Comparison of ENCODE assay signal across 1 cellular context in the genomic region with DNA sequence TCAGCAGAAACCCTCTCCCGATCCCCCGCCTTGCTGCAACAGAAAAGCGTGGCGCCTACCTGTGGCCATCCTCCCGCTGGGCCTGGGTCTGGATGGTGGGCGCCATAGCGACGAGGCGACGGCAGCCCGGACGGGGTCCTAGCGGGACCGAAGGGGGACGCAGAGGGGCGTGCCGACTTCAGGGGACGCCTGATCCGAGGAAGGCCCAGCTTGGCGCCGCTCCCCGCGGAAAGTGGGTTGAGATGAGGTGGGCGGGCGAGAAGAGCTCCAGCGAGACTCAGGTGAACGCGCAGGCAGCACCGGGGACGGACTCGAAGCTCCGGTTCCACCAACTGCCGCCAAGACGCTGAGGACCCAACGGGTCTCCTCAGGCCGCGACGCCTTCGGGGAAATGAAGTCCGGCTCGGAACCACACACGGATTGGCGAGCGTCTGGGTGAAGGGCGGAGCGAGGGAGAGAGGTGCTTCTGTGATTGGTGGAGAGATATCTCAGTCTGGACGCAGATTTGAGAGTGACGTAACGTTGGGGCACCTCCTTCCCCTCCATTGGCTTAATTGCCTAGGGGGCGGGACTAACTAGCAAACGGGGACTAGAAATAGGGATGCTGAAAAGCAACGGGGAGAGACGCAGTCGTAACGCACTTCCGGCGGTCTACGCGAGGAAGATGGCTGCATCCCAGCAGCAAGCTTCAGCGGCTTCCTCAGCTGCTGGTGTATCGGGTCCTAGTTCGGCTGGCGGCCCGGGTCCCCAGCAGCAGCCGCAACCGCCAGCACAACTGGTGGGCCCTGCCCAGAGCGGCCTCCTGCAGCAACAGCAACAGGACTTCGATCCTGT.
TF ChIP-seq lines count a peak whose summit lies in the region.

A gene with protein sequence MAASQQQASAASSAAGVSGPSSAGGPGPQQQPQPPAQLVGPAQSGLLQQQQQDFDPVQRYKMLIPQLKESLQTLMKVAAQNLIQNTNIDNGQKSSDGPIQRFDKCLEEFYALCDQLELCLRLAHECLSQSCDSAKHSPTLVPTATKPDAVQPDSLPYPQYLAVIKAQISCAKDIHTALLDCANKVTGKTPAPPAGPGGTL (plus strand): TSS at position 620 of the 834 bp plus-strand sequence. CDS start 45 bp downstream, at position 665.
Gene PAF1 (minus strand): TSS at position 348 of the 834 bp plus-strand sequence. CDS start 242 bp downstream, at position 106.

TF ChIP-seq in HepG2, 621 proteins besides CTCF, POLR2A, EP300 and RAD21 (continued from another document and continues in another):
- TF ChIP-seq IRF2 (CRISPR knock-in tag; IDR thresholded peaks at IDR 0.05) (peak; percentile 67; the same call in 1 of the 2 replicates), KLF13 (CRISPR knock-in tag; IDR thresholded peaks at IDR 0.05) (no peak), ZNF12 (CRISPR knock-in tag; IDR thresholded peaks at IDR 0.05) (no peak), ZNF432 (CRISPR knock-in tag; IDR thresholded peaks at IDR 0.05; ENCODE audit: borderline replicate concordance) (no peak), ZSCAN9 (CRISPR knock-in tag; IDR thresholded peaks at IDR 0.05; ENCODE audit: borderline replicate concordance) (peak; percentile 19; the same call in 1 of the 2 replicates), NFYB (CRISPR knock-in tag; IDR thresholded peaks at IDR 0.05) (peak; percentile 95), MEIS2 (CRISPR knock-in tag; IDR thresholded peaks at IDR 0.05) (peak; percentile 41; the same call in 1 of the 2 replicates), KLF12 (CRISPR knock-in tag; IDR thresholded peaks at IDR 0.05; ENCODE audit: borderline replicate concordance) (peak; percentile 84; the same call in 1 of the 2 replicates), ZNF446 (CRISPR knock-in tag; IDR thresholded peaks at IDR 0.05) (no peak), CBX5 (CRISPR knock-in tag; IDR thresholded peaks at IDR 0.05; ENCODE audit: borderline replicate concordance) (no peak), RFXANK (CRISPR knock-in tag; IDR thresholded peaks at IDR 0.05) (0 out of 2 replicates have a peak, but pooled peaks have one; percentile 59), ZFX (CRISPR knock-in tag; IDR thresholded peaks at IDR 0.05; ENCODE audit: low read depth) (peak; percentile 80), HOXD1 (CRISPR knock-in tag; IDR thresholded peaks at IDR 0.05) (peak; percentile 83), TOPORS (CRISPR knock-in tag; IDR thresholded peaks at IDR 0.05) (0 out of 2 replicates have a peak, but pooled peaks have one; percentile 41), ZNF34 (CRISPR knock-in tag; IDR thresholded peaks at IDR 0.05; ENCODE audit: borderline replicate concordance) (peak; percentile 30; the same call in 1 of the 2 replicates), PRDM10 (CRISPR knock-in tag; IDR thresholded peaks at IDR 0.05; ENCODE audit: low read depth) (0 out of 2 replicates have a peak, but pooled peaks have one; percentile 43), ZNF619 (CRISPR knock-in tag; IDR thresholded peaks at IDR 0.05) (peak; percentile 90), ZNF83 (CRISPR knock-in tag; IDR thresholded peaks at IDR 0.05; ENCODE audit: borderline replicate concordance) (0 out of 2 replicates have a peak, but pooled peaks have one; percentile 59), ZNF256 (CRISPR knock-in tag; conservative IDR thresholded peaks at IDR 0.05) (0 out of 2 replicates have a peak, but pooled peaks have one; percentile 54), SMARCC2 (IDR thresholded peaks at IDR 0.05) (no peak), ZFY (CRISPR knock-in tag; IDR thresholded peaks at IDR 0.05) (peak; percentile 87), PAX8 (CRISPR knock-in tag; IDR thresholded peaks at IDR 0.05; ENCODE audit: borderline replicate concordance) (peak; percentile 59; the same call in 1 of the 2 replicates), ZNF501 (CRISPR knock-in tag; IDR thresholded peaks at IDR 0.05) (peak; percentile 77), ZNF451 (CRISPR knock-in tag; IDR thresholded peaks at IDR 0.05) (no peak), CC2D1A (CRISPR knock-in tag; IDR thresholded peaks at IDR 0.05) (no peak), TCF7 (IDR thresholded peaks at IDR 0.05; ENCODE audit: low read depth) (no peak), DR1 (CRISPR knock-in tag; IDR thresholded peaks at IDR 0.05) (peak; percentile 99), GABPA (IDR thresholded peaks at IDR 0.05; ENCODE audit: low read depth, low read length) (peak; percentile 68), GABPA (CRISPR knock-in tag; IDR thresholded peaks at IDR 0.05; ENCODE audit: low read depth) (peak; percentile 94), ZSCAN21 (CRISPR knock-in tag; IDR thresholded peaks at IDR 0.05; ENCODE audit: borderline replicate concordance) (0 out of 2 replicates have a peak, but pooled peaks have one; percentile 7), ZSCAN20 (CRISPR knock-in tag; IDR thresholded peaks at IDR 0.05; ENCODE audit: borderline replicate concordance) (0 out of 2 replicates have a peak, but pooled peaks have one; percentile 35), NCOA1 (CRISPR knock-in tag; IDR thresholded peaks at IDR 0.05) (no peak; the same call in 1 of the 2 replicates), ZSCAN31 (CRISPR knock-in tag; IDR thresholded peaks at IDR 0.05; ENCODE audit: low read depth) (peak; percentile 83), ZNF367 (CRISPR knock-in tag; IDR thresholded peaks at IDR 0.05; ENCODE audit: borderline replicate concordance) (peak; percentile 78; the same call in 1 of the 2 replicates), EED (CRISPR knock-in tag; IDR thresholded peaks at IDR 0.05) (peak; percentile 91; the same call in 1 of the 2 replicates), MAZ (IDR thresholded peaks at IDR 0.05; ENCODE audit: borderline replicate concordance, low read depth, low read length) (no peak), MAZ (CRISPR knock-in tag; IDR thresholded peaks at IDR 0.05; ENCODE audit: low read depth) (peak; percentile 91), DMAP1 (CRISPR knock-in tag; IDR thresholded peaks at IDR 0.05) (peak; percentile 83), ZNF138 (CRISPR knock-in tag; IDR thresholded peaks at IDR 0.05; ENCODE audit: low read depth) (peak; percentile 70; the same call in 1 of the 2 replicates), ZNF430 (CRISPR knock-in tag; IDR thresholded peaks at IDR 0.05) (peak; percentile 66; the same call in 1 of the 2 replicates), AKAP8 (CRISPR knock-in tag; IDR thresholded peaks at IDR 0.05) (peak; percentile 83; the same call in 1 of the 2 replicates)
- TF ChIP-seq, protein P1, sequence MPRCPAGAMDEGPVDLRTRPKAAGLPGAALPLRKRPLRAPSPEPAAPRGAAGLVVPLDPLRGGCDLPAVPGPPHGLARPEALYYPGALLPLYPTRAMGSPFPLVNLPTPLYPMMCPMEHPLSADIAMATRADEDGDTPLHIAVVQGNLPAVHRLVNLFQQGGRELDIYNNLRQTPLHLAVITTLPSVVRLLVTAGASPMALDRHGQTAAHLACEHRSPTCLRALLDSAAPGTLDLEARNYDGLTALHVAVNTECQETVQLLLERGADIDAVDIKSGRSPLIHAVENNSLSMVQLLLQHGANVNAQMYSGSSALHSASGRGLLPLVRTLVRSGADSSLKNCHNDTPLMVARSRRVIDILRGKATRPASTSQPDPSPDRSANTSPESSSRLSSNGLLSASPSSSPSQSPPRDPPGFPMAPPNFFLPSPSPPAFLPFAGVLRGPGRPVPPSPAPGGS (CRISPR knock-in tag; IDR thresholded peaks at IDR 0.05) = no peak
- TF ChIP-seq, protein P2, sequence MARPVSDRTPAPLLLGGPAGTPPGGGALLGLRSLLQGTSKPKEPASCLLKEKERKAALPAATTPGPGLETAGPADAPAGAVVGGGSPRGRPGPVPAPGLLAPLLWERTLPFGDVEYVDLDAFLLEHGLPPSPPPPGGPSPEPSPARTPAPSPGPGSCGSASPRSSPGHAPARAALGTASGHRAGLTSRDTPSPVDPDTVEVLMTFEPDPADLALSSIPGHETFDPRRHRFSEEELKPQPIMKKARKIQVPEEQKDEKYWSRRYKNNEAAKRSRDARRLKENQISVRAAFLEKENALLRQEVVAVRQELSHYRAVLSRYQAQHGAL (CRISPR knock-in tag; IDR thresholded peaks at IDR 0.05; ENCODE audit: not compliant biosample characterization) = no peak
- TF ChIP-seq, protein P3, sequence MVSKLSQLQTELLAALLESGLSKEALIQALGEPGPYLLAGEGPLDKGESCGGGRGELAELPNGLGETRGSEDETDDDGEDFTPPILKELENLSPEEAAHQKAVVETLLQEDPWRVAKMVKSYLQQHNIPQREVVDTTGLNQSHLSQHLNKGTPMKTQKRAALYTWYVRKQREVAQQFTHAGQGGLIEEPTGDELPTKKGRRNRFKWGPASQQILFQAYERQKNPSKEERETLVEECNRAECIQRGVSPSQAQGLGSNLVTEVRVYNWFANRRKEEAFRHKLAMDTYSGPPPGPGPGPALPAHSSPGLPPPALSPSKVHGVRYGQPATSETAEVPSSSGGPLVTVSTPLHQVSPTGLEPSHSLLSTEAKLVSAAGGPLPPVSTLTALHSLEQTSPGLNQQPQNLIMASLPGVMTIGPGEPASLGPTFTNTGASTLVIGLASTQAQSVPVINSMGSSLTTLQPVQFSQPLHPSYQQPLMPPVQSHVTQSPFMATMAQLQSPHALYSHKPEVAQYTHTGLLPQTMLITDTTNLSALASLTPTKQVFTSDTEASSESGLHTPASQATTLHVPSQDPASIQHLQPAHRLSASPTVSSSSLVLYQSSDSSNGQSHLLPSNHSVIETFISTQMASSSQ (IDR thresholded peaks at IDR 0.05; ENCODE audit: low read depth) = no peak
- TF ChIP-seq, protein P3 (CRISPR knock-in tag; IDR thresholded peaks at IDR 0.05; ENCODE audit: borderline replicate concordance) = peak; percentile 79
- TF ChIP-seq, protein P4, sequence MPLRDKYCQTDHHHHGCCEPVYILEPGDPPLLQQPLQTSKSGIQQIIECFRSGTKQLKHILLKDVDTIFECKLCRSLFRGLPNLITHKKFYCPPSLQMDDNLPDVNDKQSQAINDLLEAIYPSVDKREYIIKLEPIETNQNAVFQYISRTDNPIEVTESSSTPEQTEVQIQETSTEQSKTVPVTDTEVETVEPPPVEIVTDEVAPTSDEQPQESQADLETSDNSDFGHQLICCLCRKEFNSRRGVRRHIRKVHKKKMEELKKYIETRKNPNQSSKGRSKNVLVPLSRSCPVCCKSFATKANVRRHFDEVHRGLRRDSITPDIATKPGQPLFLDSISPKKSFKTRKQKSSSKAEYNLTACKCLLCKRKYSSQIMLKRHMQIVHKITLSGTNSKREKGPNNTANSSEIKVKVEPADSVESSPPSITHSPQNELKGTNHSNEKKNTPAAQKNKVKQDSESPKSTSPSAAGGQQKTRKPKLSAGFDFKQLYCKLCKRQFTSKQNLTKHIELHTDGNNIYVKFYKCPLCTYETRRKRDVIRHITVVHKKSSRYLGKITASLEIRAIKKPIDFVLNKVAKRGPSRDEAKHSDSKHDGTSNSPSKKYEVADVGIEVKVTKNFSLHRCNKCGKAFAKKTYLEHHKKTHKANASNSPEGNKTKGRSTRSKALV (CRISPR knock-in tag; IDR thresholded peaks at IDR 0.05) = 0 out of 2 replicates have a peak, but pooled peaks have one; percentile 68
- TF ChIP-seq, protein P5, sequence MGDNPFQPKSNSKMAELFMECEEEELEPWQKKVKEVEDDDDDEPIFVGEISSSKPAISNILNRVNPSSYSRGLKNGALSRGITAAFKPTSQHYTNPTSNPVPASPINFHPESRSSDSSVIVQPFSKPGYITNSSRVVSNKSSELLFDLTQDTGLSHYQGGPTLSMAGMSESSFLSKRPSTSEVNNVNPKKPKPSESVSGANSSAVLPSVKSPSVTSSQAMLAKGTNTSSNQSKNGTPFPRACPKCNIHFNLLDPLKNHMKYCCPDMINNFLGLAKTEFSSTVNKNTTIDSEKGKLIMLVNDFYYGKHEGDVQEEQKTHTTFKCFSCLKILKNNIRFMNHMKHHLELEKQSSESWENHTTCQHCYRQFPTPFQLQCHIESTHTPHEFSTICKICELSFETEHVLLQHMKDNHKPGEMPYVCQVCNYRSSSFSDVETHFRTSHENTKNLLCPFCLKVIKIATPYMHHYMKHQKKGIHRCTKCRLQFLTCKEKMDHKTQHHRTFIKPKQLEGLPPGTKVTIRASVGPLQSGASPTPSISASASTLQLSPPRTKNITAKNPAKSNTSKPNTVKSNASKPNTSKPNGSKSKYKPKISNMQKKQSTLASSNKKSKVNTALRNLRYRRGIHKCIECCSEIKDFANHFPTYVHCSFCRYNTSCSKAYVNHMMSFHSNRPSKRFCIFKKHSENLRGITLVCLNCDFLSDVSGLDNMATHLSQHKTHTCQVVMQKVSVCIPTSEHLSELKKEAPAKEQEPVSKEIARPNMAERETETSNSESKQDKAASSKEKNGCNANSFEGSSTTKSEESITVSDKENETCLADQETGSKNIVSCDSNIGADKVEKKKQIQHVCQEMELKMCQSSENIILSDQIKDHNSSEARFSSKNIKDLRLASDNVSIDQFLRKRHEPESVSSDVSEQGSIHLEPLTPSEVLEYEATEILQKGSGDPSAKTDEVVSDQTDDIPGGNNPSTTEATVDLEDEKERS (CRISPR knock-in tag; IDR thresholded peaks at IDR 0.05) = peak; percentile 56; the same call in 1 of the 2 replicates
